In the genomic region with DNA sequence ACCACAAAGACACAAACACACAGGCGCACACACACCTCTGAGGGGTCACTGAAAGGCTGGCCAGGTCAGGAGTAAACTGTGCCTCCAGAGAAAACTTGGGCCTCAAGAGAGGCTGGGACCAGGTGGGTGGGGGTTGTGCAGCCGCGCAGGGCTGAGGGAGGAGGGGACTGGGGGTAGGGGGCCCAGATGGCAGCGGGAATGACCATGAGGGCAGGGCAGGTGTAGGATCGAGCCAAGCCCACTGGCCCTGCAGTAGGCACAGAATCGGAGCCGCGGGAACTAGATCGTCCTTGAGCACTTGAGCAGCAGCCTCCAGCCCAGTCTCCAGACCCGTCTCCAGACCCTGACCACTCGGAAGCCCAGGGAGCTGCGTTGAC, we compare ENCODE assay signal across 1 cellular context.
A peak's percentile ranks its signal among the peaks of the same experiment; 100 is the strongest.
TF ChIP-seq lines count a peak whose summit lies in the region.

No MANE protein-coding gene starts in this region.

TF ChIP-seq in HepG2, 621 proteins besides CTCF, POLR2A, EP300 and RAD21:
- no peak for TF ChIP-seq SRY (CRISPR knock-in tag; IDR thresholded peaks at IDR 0.05)
- TF ChIP-seq, protein P1, sequence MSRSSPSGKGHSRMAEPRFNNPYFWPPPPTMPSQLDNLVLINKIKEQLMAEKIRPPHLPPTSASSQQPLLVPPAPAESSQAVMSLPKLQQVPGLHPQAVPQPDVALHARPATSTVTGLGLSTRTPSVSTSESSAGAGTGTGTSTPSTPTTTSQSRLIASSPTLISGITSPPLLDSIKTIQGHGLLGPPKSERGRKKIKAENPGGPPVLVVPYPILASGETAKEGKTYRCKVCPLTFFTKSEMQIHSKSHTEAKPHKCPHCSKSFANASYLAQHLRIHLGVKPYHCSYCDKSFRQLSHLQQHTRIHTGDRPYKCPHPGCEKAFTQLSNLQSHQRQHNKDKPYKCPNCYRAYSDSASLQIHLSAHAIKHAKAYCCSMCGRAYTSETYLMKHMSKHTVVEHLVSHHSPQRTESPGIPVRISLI (CRISPR knock-in tag; IDR thresholded peaks at IDR 0.05; ENCODE audit: borderline replicate concordance): no peak
- TF ChIP-seq, protein P2, sequence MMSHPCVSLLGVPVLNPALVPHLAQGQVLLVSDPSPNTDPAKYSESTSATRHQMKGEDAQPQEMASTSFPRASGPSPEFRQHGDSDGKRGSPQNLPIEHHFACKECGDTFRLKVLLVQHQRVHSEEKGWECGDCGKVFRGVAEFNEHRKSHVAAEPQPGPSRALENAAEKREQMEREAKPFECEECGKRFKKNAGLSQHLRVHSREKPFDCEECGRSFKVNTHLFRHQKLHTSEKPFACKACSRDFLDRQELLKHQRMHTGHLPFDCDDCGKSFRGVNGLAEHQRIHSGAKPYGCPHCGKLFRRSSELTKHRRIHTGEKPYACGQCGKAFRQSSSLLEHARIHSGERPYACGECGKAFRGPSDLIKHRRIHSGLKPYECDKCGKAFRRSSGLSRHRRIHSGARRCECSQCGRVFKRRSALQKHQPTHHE (CRISPR knock-in tag; IDR thresholded peaks at IDR 0.05; ENCODE audit: borderline replicate concordance): no peak
- no peak for TF ChIP-seq NAIF1 (CRISPR knock-in tag; IDR thresholded peaks at IDR 0.05; ENCODE audit: borderline replicate concordance)
- TF ChIP-seq, protein P3, sequence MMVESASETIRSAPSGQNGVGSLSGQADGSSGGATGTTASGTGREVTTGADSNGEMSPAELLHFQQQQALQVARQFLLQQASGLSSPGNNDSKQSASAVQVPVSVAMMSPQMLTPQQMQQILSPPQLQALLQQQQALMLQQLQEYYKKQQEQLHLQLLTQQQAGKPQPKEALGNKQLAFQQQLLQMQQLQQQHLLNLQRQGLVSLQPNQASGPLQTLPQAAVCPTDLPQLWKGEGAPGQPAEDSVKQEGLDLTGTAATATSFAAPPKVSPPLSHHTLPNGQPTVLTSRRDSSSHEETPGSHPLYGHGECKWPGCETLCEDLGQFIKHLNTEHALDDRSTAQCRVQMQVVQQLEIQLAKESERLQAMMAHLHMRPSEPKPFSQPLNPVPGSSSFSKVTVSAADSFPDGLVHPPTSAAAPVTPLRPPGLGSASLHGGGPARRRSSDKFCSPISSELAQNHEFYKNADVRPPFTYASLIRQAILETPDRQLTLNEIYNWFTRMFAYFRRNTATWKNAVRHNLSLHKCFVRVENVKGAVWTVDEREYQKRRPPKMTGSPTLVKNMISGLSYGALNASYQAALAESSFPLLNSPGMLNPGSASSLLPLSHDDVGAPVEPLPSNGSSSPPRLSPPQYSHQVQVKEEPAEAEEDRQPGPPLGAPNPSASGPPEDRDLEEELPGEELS (CRISPR knock-in tag; IDR thresholded peaks at IDR 0.05): no peak
- TF ChIP-seq ZNF572 (CRISPR knock-in tag; IDR thresholded peaks at IDR 0.05): no peak
- TF ChIP-seq, protein P4, sequence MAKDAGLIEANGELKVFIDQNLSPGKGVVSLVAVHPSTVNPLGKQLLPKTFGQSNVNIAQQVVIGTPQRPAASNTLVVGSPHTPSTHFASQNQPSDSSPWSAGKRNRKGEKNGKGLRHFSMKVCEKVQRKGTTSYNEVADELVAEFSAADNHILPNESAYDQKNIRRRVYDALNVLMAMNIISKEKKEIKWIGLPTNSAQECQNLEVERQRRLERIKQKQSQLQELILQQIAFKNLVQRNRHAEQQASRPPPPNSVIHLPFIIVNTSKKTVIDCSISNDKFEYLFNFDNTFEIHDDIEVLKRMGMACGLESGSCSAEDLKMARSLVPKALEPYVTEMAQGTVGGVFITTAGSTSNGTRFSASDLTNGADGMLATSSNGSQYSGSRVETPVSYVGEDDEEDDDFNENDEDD (CRISPR knock-in tag; IDR thresholded peaks at IDR 0.05; ENCODE audit: borderline replicate concordance): no peak
- TF ChIP-seq, protein P5, sequence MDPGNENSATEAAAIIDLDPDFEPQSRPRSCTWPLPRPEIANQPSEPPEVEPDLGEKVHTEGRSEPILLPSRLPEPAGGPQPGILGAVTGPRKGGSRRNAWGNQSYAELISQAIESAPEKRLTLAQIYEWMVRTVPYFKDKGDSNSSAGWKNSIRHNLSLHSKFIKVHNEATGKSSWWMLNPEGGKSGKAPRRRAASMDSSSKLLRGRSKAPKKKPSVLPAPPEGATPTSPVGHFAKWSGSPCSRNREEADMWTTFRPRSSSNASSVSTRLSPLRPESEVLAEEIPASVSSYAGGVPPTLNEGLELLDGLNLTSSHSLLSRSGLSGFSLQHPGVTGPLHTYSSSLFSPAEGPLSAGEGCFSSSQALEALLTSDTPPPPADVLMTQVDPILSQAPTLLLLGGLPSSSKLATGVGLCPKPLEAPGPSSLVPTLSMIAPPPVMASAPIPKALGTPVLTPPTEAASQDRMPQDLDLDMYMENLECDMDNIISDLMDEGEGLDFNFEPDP (CRISPR knock-in tag; conservative IDR thresholded peaks at IDR 0.05): 0 out of 2 replicates have a peak, but pooled peaks have one; percentile 26
